In the genomic region with DNA sequence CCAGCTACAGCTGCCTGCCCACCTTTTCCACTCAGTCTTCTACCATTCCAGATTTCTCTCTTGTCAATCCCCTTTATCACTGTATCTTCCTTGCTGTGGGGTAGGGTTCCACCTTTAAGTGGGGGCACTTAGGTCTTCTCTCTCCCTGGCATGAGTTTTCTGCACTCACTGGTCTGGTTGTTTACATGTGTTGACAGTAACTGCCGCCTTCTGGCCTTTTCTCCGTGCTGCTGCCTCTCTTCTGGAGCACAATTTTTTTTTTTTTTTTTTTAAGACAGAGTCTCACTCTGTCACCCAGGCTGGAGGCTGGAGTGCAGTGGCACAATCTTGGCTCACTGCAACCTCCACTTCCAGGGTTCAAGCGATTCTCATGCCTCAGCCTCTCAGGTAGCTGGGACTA, we compare ENCODE assay signal across 28 cellular contexts. TPM values are rescaled to one million over a fixed set of nuclear protein-coding genes. Genes with fewer than 3 reads are reported as not detected.
DNase-seq lines count a peak whose midpoint lies in the region; ATAC-seq lines count a peak whose summit lies in the region.
"Had no signal": no experiment of that assay in that cellular context is flagged by ENCODE, and none has a peak within 500 bp of the region (broad histone marks: within the 10 kb centered on the region; RNA-seq: fewer than 3 reads in every experiment).

No MANE protein-coding gene starts in this region.

- H3K9me3 Mint-ChIP-seq in activated naive CD8-positive, alpha-beta T cell treated with anti-CD3 and anti-CD28 coated beads, Interleukin-2, amount 50 U/mL, for 24 hours, result no peaks in the 10 kb centered on the region
- H3K9me3 Mint-ChIP-seq: activated T-cell treated with anti-CD3 and anti-CD28 coated beads, Interleukin-2, amount 50 U/mL, for 4 hours; IgD-negative memory B cell; nephron progenitor cell; T-helper 1 cell treated with Interleukin-12 subunit alpha and Interleukin-12 subunit beta and Interleukin-4 antibody, amounts not matched to agents 30 μg/mL and 1 μg/mL, for 36 hours had no signal

- WGBS in mesenchymal stem cell, result 41% methylated on average over 3 of the region's 3 CpGs
- no CpG with 5 or more reads among the region's 3 CpGs for WGBS in mesendoderm (ENCODE audit: extremely low coverage, insufficient coverage, low lambda C conversion rate)

- H2BK15ac ChIP-seq in mesenchymal stem cell (ENCODE audit: low read depth, poor library complexity, severe bottlenecking) (no peak overlapping the region), mesendoderm (replicated peaks; ENCODE audit: low read depth) (no peak overlapping the region)

- H4K91ac ChIP-seq in mesenchymal stem cell (ENCODE audit: low read length), result no peak overlapping the region

- H3K56ac ChIP-seq in mesendoderm (ENCODE audit: low read length), result no peak overlapping the region

- H3K27me3 ChIP-seq in ACC112 (ENCODE audit: insufficient read depth, low read length), result no peaks in the 10 kb centered on the region
- H3K27me3 ChIP-seq in mesenchymal stem cell (ENCODE audit: control insufficient read depth in 1 of 2, insufficient read depth in 1 of 2, low read length in 2 of 2), result no peaks in the 10 kb centered on the region
- no peaks in the 10 kb centered on the region for H3K27me3 ChIP-seq in mesendoderm (ENCODE audit: insufficient read depth, low read length, poor library complexity)

- H3K9me3 ChIP-seq in mesenchymal stem cell (ENCODE audit: control insufficient read depth, low read length), result no peaks in the 10 kb centered on the region
- H3K9me3 ChIP-seq: HAP-1 had no signal

- DNase-seq in EH (ENCODE audit: low read depth) (peak; percentile 34), mesenchymal stem cell (peak; percentile 79), mesendoderm (no peak), DMS79 (lab: John Stamatoyannopoulos, UW) (no peak), kidney glomerular epithelial cell (lab: John Stamatoyannopoulos, UW) (no peak)
- DNase-seq in activated naive CD8-positive, alpha-beta T cell treated with anti-CD3 and anti-CD28 coated beads, Interleukin-2, amount 50 U/mL, for 24 hours, result no peak
- no peak for DNase-seq in stimulated activated naive CD4-positive, alpha-beta T cell (lab: John Stamatoyannopoulos, UW)
- DNase-seq: activated CD8-positive, alpha-beta memory T cell treated with anti-CD3 and anti-CD28 coated beads for 24 hours; activated T-cell treated with anti-CD3 and anti-CD28 coated beads, Interleukin-2, amount 50 U/mL, for 4 hours; anterior cingulate cortex; Calu3; dermis blood vessel endothelial cell; DND-41; NCI-H1105 treated with DMSO at 0.1 percent for 48 hours; NCI-H2029 treated with DMSO at 0.1 percent for 48 hours; NCI-H82; nephron progenitor cell; right cardiac atrium; RPMI8226; stimulated activated CD4-positive, alpha-beta T cell treated with anti-CD3 and anti-CD28 coated beads, Interleukin-12 subunit alpha, Interleukin-12 subunit beta, amount 100 ng/mL, for 4 hours; stimulated activated CD4-positive, alpha-beta T cell treated with anti-CD3 and anti-CD28 coated beads, Interleukin-4, amount 100 ng/mL, for 1 hour had no signal

- H2AFZ ChIP-seq in ACC112 (ENCODE audit: low read length, unreplicated experiment) (no peak overlapping the region), mesenchymal stem cell (ENCODE audit: low read depth, low read length) (no peak overlapping the region)
- H2AFZ ChIP-seq: parathyroid adenoma had no signal

- ATAC-seq in activated naive CD8-positive, alpha-beta T cell treated with anti-CD3 and anti-CD28 coated beads, Interleukin-2, amount 50 U/mL, for 24 hours, result no peak
- ATAC-seq: activated T-cell treated with anti-CD3 and anti-CD28 coated beads, Interleukin-2, amount 50 U/mL, for 4 hours; right cardiac atrium had no signal

- H2BK5ac ChIP-seq in mesenchymal stem cell (ENCODE audit: low read depth, low read length, poor library complexity, severe bottlenecking) (no peak overlapping the region), mesendoderm (ENCODE audit: low read length) (no peak overlapping the region)

- peaks cover 35% of the 10 kb centered on the region for H3K79me2 ChIP-seq in ACC112 (ENCODE audit: control insufficient read depth, insufficient read depth, low read length, unreplicated experiment)
- peaks cover 5% of the 10 kb centered on the region for H3K79me2 ChIP-seq in mesendoderm (ENCODE audit: control insufficient read depth, insufficient read depth, low read length)

- no peak overlapping the region for H3K14ac ChIP-seq in mesenchymal stem cell (ENCODE audit: low read length in 2 of 2)

- no peak overlapping the region for H4K8ac ChIP-seq in mesenchymal stem cell (ENCODE audit: low read length)
- no peak overlapping the region for H4K8ac ChIP-seq in mesendoderm (ENCODE audit: low read depth, low read length)

- H3K4ac ChIP-seq in mesenchymal stem cell (ENCODE audit: low read depth in 1 of 2, low read length in 2 of 2) (no peak overlapping the region), mesendoderm (ENCODE audit: low read depth, low read length) (no peak overlapping the region)

- H3K4me3 Mint-ChIP-seq in activated naive CD8-positive, alpha-beta T cell treated with anti-CD3 and anti-CD28 coated beads, Interleukin-2, amount 50 U/mL, for 24 hours, result no peak overlapping the region
- H3K4me3 Mint-ChIP-seq: activated T-cell treated with anti-CD3 and anti-CD28 coated beads, Interleukin-2, amount 50 U/mL, for 4 hours; IgD-negative memory B cell; nephron progenitor cell; T-helper 1 cell treated with Interleukin-12 subunit alpha and Interleukin-12 subunit beta and Interleukin-4 antibody, amounts not matched to agents 30 μg/mL and 1 μg/mL, for 36 hours had no signal

- H3K4me1 ChIP-seq in ACC112 (ENCODE audit: control insufficient read depth, insufficient read depth, low read length, unreplicated experiment), result peaks cover 32% of the 10 kb centered on the region
- peaks cover 10% of the 10 kb centered on the region for H3K4me1 ChIP-seq in mesenchymal stem cell (ENCODE audit: control insufficient read depth, insufficient read depth, low read depth, low read length)
- H3K4me1 ChIP-seq in mesendoderm (ENCODE audit: control insufficient read depth, low read depth, low read length), result no peaks in the 10 kb centered on the region
- H3K4me1 ChIP-seq: HAP-1, parathyroid adenoma had no signal

- H2AK5ac ChIP-seq in mesenchymal stem cell (ENCODE audit: low read length, severe bottlenecking) (peak overlapping the region; percentile 96), mesendoderm (ENCODE audit: low read length) (no peak overlapping the region)

- H3K23ac ChIP-seq in mesenchymal stem cell (ENCODE audit: low read length in 2 of 2) (no peak overlapping the region), mesendoderm (ENCODE audit: low read length) (no peak overlapping the region)

- H3K4me2 ChIP-seq in mesenchymal stem cell (ENCODE audit: low read length, poor library complexity, severe bottlenecking), result no peak overlapping the region
- no peak overlapping the region for H3K4me2 ChIP-seq in mesendoderm (ENCODE audit: low read length)

- H3K27ac ChIP-seq in ACC112 (ENCODE audit: low read depth, low read length), result peak overlapping the region; percentile 85
- peak overlapping the region; percentile 93 for H3K27ac ChIP-seq in mesenchymal stem cell (ENCODE audit: low read length, poor library complexity, severe bottlenecking)
- no peak overlapping the region for H3K27ac ChIP-seq in mesendoderm (ENCODE audit: low read depth, low read length)
- H3K27ac ChIP-seq: C4-2B, parathyroid adenoma had no signal

- peaks cover 67% of the 10 kb centered on the region for H3K36me3 Mint-ChIP-seq in activated naive CD8-positive, alpha-beta T cell treated with anti-CD3 and anti-CD28 coated beads, Interleukin-2, amount 50 U/mL, for 24 hours (ENCODE audit: low read depth)

- H3K9ac ChIP-seq in mesenchymal stem cell (ENCODE audit: low read length) (peak overlapping the region; percentile 79), mesendoderm (ENCODE audit: low read length) (no peak overlapping the region)
- H3K9ac ChIP-seq: parathyroid adenoma had no signal

- H3K18ac ChIP-seq in mesenchymal stem cell (ENCODE audit: low read depth in 1 of 2, low read length in 2 of 2) (no peak overlapping the region), mesendoderm (ENCODE audit: low read length) (no peak overlapping the region)

- H3K4me1 Mint-ChIP-seq in activated naive CD8-positive, alpha-beta T cell treated with anti-CD3 and anti-CD28 coated beads, Interleukin-2, amount 50 U/mL, for 24 hours, result peaks cover 17% of the 10 kb centered on the region
- H3K4me1 Mint-ChIP-seq: nephron progenitor cell had no signal

- peak overlapping the region; percentile 43 for H3K27ac Mint-ChIP-seq in activated naive CD8-positive, alpha-beta T cell treated with anti-CD3 and anti-CD28 coated beads, Interleukin-2, amount 50 U/mL, for 24 hours
- H3K27ac Mint-ChIP-seq: IgD-negative memory B cell; nephron progenitor cell; T-helper 1 cell treated with Interleukin-12 subunit alpha and Interleukin-12 subunit beta and Interleukin-4 antibody, amounts not matched to agents 30 μg/mL and 1 μg/mL, for 36 hours had no signal

- H3K79me1 ChIP-seq in mesenchymal stem cell (replicated peaks; ENCODE audit: low read length, poor library complexity, severe bottlenecking) (peaks cover 19% of the 10 kb centered on the region), mesendoderm (ENCODE audit: low read length) (peaks cover 3% of the 10 kb centered on the region)

- H2BK12ac ChIP-seq in mesenchymal stem cell (ENCODE audit: low read length in 2 of 2), result no peak overlapping the region

- H3K36me3 ChIP-seq in ACC112 (ENCODE audit: insufficient read depth, low read length) (peaks cover 36% of the 10 kb centered on the region), mesenchymal stem cell (ENCODE audit: control insufficient read depth in 1 of 2, insufficient read depth in 2 of 2, low read depth in 1 of 2, low read length in 2 of 2) (peaks cover 40 to 72% of the 10 kb centered on the region in 2 experiments), mesendoderm (ENCODE audit: control insufficient read depth, insufficient read depth, low read length) (peaks cover 21% of the 10 kb centered on the region)

- no peaks in the 10 kb centered on the region for H3K27me3 Mint-ChIP-seq in activated naive CD8-positive, alpha-beta T cell treated with anti-CD3 and anti-CD28 coated beads, Interleukin-2, amount 50 U/mL, for 24 hours
- H3K27me3 Mint-ChIP-seq: IgD-negative memory B cell had no signal

- H2BK120ac ChIP-seq in mesenchymal stem cell (ENCODE audit: low read depth, low read length), result no peak overlapping the region
- no peak overlapping the region for H2BK120ac ChIP-seq in mesendoderm (ENCODE audit: low read depth, low read length)

- H4K5ac ChIP-seq in mesendoderm (ENCODE audit: low read length), result no peak overlapping the region

- H3K4me3 ChIP-seq in ACC112 (ENCODE audit: low read depth, low read length) (no peak overlapping the region), mesenchymal stem cell (ENCODE audit: insufficient read depth in 1 of 2, low read depth in 1 of 2, low read length in 2 of 2) (no peak overlapping the region), mesendoderm (ENCODE audit: low read length) (no peak overlapping the region)
- H3K4me3 ChIP-seq: HAP-1 had no signal

RNA-seq across cellular contexts. Expression of a gene that starts 12.0 kb away (rescaled TPM):
- polyA plus RNA-seq in mesenchymal stem cell (2013, experiment 1 of 2), result 37.3 TPM
- polyA plus RNA-seq in mesenchymal stem cell (2013, experiment 2 of 2), result 35.5 TPM
- 60.4 TPM for polyA plus RNA-seq in mesendoderm (2013, experiment 1 of 2)
- 60.4 TPM for polyA plus RNA-seq in mesendoderm (2013, experiment 2 of 2)

RNA-seq across cellular contexts. Expression of a gene that starts 32.8 kb away (rescaled TPM):
- 5.6 TPM for polyA plus RNA-seq in mesenchymal stem cell (2013, experiment 1 of 2)
- 5.7 TPM for polyA plus RNA-seq in mesenchymal stem cell (2013, experiment 2 of 2)
- 10.0 TPM for polyA plus RNA-seq in mesendoderm (2013, experiment 1 of 2)
- polyA plus RNA-seq in mesendoderm (2013, experiment 2 of 2), result 9.6 TPM

RNA-seq across cellular contexts. Expression of a gene that starts 34.6 kb away (rescaled TPM):
- polyA plus RNA-seq in mesenchymal stem cell (2013, experiment 1 of 2), result 36.2 TPM
- 36.0 TPM for polyA plus RNA-seq in mesenchymal stem cell (2013, experiment 2 of 2)
- polyA plus RNA-seq in mesendoderm (2013, experiment 1 of 2), result 23.6 TPM
- polyA plus RNA-seq in mesendoderm (2013, experiment 2 of 2), result 20.7 TPM
- polyA plus RNA-seq: keratinocyte had no signal

Comparison
In these comparisons a context has a peak if more than half of its experiments do, and no peak if none do; other contexts are left out.
1. DNase-seq: peak in EH (single experiment) and mesenchymal stem cell (single experiment); none in activated naive CD8-positive, alpha-beta T cell treated with anti-CD3 and anti-CD28 coated beads, Interleukin-2, amount 50 U/mL, for 24 hours (single experiment), mesendoderm (single experiment), DMS79 (single experiment), kidney glomerular epithelial cell (single experiment) and stimulated activated naive CD4-positive, alpha-beta T cell (0 of 6).